ENCODE assay signal across 9 cellular contexts in the genomic region with DNA sequence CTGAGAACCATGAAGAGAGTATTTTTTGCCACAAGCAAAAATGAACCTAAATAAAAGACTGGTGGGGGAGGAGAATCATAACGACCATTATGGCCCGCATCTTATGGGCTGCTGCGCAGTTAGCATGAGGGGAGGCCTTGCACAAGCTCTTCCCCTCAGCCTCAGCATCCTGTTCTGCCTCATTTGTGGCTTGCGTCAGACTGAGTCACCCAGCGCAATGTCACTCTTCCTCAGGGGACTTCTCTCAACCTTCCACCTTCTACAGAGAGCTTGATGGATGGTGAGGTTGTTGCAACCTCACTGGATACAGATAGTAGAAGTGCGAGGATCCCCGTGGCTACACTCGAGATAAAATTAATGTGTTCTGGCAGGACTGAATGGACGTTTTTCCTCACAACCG. TPM values are rescaled to one million over a fixed set of nuclear protein-coding genes. Genes with fewer than 3 reads are reported as not detected.
DNase-seq lines count a peak whose midpoint lies in the region; ATAC-seq, FAIRE-seq and TF ChIP-seq lines count a peak whose summit lies in the region.
"Had no signal": no experiment of that assay in that cellular context is flagged by ENCODE, and none has a peak within 500 bp of the region (broad histone marks: within the 10 kb centered on the region; RNA-seq: fewer than 3 reads in every experiment).

No MANE protein-coding gene starts in this region.

- H3K4me3 Mint-ChIP-seq in natural killer cell, result no peak overlapping the region

- intact Hi-C loops in natural killer cell (cut with micrococcal nuclease), result loop anchor here (2.0 kb wide), 1 partner anchor 48 kb away; no protein-coding TSS in a partner anchor
- intact Hi-C loops in kidney (cut with DNase I), result no loop called here

- no peaks in the 10 kb centered on the region for H3K9me3 Mint-ChIP-seq in natural killer cell

- ATAC-seq in HG03442 (IDR thresholded peaks at IDR 0.05; ENCODE audit: unreplicated experiment), result peak; percentile 69
- peak; percentile 89 to 98 (median 97) for ATAC-seq in natural killer cell
- ATAC-seq in GM18907 (IDR thresholded peaks at IDR 0.05; ENCODE audit: unreplicated experiment), result no peak

- H3K27ac ChIP-seq in kidney (ENCODE audit: low read depth in 2 of 2, low read length in 2 of 2), result no peak overlapping the region
- no peak overlapping the region for H3K27ac ChIP-seq in substantia nigra (ENCODE audit: low read depth, low read length, poor library complexity, severe bottlenecking)
- H3K27ac ChIP-seq: KMS-11 had no signal

- H3K4me1 ChIP-seq in kidney (ENCODE audit: control insufficient read depth in 1 of 2, insufficient read depth in 1 of 2, low read depth in 1 of 2, low read length in 2 of 2), result peaks cover 0 to 2% of the 10 kb centered on the region in 2 donors

- no peak overlapping the region for H3K4me3 ChIP-seq in kidney (ENCODE audit: low read length in 2 of 2)

- DNase-seq in ELR (ENCODE audit: low read depth), result peak; percentile 23
- DNase-seq in activated CD8-positive, alpha-beta memory T cell treated with anti-CD3 and anti-CD28 coated beads, Interleukin-2, amount 50 U/mL, for 48 hours, result peak; percentile 71
- peak; percentile 40 for DNase-seq in natural killer cell
- DNase-seq in kidney, result no peak
- no peak for DNase-seq in substantia nigra (lab: John Stamatoyannopoulos, UW)
- no peak for DNase-seq in GOT3 (lab: John Stamatoyannopoulos, UW)

- H3K27ac Mint-ChIP-seq in natural killer cell, result peak overlapping the region; percentile 72 to 83

- no peak overlapping the region for H3K9ac ChIP-seq in kidney (ENCODE audit: low read length in 2 of 2)
- H3K9ac ChIP-seq: KMS-11 had no signal

- no peaks in the 10 kb centered on the region for H3K27me3 Mint-ChIP-seq in natural killer cell (ENCODE audit: low read depth in 2 of 2)

- peaks cover 19 to 28% of the 10 kb centered on the region in 2 donors for H3K36me3 ChIP-seq in kidney (ENCODE audit: control insufficient read depth in 1 of 2, insufficient read depth in 2 of 2, low read length in 2 of 2)

- H3K36me3 Mint-ChIP-seq in natural killer cell, result peaks cover 14% of the 10 kb centered on the region

- TF ChIP-seq CTCF in natural killer cell (IDR thresholded peaks at IDR 0.05) (no peak), kidney (IDR thresholded peaks at IDR 0.05; ENCODE audit: borderline replicate concordance, extremely low read depth, insufficient read depth) (no peak)

- FAIRE-seq in kidney (lab: Jason Lieb, UNC), result no peak

- H3K9me3 ChIP-seq in kidney (ENCODE audit: control insufficient read depth in 1 of 2, low read length in 2 of 2), result no peaks in the 10 kb centered on the region

- H3K4me1 Mint-ChIP-seq in natural killer cell, result peaks cover 9 to 16% of the 10 kb centered on the region in 2 donors

RNA-seq across cellular contexts. Expression of gene GPR15LG, which starts 16.8 kb away (rescaled TPM):
- not detected for total RNA-seq in natural killer cell
- 0.44 TPM for total RNA-seq in kidney
- polyA plus RNA-seq in kidney (ENCODE audit: insufficient read depth, low read depth, low replicate concordance), result not detected

RNA-seq across cellular contexts. Expression of gene GHITM, which starts 17.5 kb away (rescaled TPM):
- total RNA-seq in natural killer cell (10 to 100 TPM; 84.3 to 89.3 (median 87.9) TPM), kidney (134 TPM)
- polyA plus RNA-seq in kidney (ENCODE audit: insufficient read depth, low read depth, low replicate concordance), result 376 TPM

RNA-seq across cellular contexts. Expression of gene CDHR1, which starts 37.6 kb away (rescaled TPM):
- total RNA-seq in natural killer cell (1 to 10 TPM; 4.0 to 9.5 (median 6.5) TPM), kidney (1.1 TPM)
- polyA plus RNA-seq in kidney (ENCODE audit: insufficient read depth, low read depth, low replicate concordance), result 0.47 TPM

Comparison
In these comparisons a context has a peak if more than half of its experiments do, and no peak if none do; other contexts are left out.
1. DNase-seq: peak in ELR (single experiment), activated CD8-positive, alpha-beta memory T cell treated with anti-CD3 and anti-CD28 coated beads, Interleukin-2, amount 50 U/mL, for 48 hours (single experiment) and natural killer cell (single experiment); none in kidney (single experiment), substantia nigra (0 of 49) and GOT3 (single experiment).